ENCODE assay signal across 1 cellular context in the genomic region with DNA sequence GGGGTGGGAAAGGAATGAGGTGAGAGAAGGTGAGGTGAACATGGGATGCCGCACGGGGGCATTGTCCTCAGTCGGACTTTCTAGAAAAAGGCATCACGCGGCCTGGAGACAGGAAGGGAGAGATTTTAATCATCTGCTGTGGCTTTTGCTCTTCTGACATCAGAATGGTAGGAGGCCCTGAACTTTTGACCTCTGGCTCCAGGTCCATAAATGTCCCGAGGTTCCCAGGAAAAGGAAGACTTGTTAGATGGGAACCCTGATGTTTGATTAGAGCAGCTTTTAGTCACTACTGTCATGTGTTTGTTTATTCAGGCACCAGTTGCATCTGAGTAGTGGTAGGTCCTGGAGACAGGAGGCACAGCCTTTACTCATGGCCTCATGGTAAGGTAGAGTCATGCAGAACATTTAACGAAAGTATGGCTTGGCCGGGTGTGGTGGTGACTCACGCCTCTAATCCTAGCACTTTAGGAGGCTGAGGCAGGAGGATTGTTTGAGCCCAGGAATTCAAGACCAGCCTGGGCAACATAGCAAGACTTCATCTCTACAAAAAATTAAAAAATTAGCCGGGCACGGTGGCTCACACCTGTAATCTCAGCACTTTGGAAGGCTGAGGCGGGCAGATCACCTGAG.
A peak's percentile ranks its signal among the peaks of the same experiment; 100 is the strongest.
TF ChIP-seq lines count a peak whose summit lies in the region.

No MANE protein-coding gene starts in this region.

TF ChIP-seq in HepG2, 621 proteins besides CTCF, POLR2A, EP300 and RAD21 (continued from another document and continues in another):
- TF ChIP-seq, protein P1, sequence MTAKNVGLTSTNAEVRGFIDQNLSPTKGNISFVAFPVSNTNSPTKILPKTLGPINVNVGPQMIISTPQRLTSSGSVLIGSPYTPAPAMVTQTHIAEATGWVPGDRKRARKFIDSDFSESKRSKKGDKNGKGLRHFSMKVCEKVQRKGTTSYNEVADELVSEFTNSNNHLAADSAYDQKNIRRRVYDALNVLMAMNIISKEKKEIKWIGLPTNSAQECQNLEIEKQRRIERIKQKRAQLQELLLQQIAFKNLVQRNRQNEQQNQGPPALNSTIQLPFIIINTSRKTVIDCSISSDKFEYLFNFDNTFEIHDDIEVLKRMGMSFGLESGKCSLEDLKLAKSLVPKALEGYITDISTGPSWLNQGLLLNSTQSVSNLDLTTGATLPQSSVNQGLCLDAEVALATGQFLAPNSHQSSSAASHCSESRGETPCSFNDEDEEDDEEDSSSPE (CRISPR knock-in tag; IDR thresholded peaks at IDR 0.05) = peak; percentile 73; the same call in 1 of the 2 replicates
- TF ChIP-seq BORCS8-MEF2B (CRISPR knock-in tag; IDR thresholded peaks at IDR 0.05) = no peak
- TF ChIP-seq, protein P2, sequence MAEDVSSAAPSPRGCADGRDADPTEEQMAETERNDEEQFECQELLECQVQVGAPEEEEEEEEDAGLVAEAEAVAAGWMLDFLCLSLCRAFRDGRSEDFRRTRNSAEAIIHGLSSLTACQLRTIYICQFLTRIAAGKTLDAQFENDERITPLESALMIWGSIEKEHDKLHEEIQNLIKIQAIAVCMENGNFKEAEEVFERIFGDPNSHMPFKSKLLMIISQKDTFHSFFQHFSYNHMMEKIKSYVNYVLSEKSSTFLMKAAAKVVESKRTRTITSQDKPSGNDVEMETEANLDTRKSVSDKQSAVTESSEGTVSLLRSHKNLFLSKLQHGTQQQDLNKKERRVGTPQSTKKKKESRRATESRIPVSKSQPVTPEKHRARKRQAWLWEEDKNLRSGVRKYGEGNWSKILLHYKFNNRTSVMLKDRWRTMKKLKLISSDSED (CRISPR knock-in tag; IDR thresholded peaks at IDR 0.05) = no peak
- peak; percentile 97 for TF ChIP-seq PHF21A (CRISPR knock-in tag; IDR thresholded peaks at IDR 0.05)
- peak; percentile 90 for TF ChIP-seq TGIF2 (CRISPR knock-in tag; IDR thresholded peaks at IDR 0.05)
- TF ChIP-seq ZSCAN22 (CRISPR knock-in tag; IDR thresholded peaks at IDR 0.05) = no peak
- TF ChIP-seq ZNF432 (CRISPR knock-in tag; IDR thresholded peaks at IDR 0.05; ENCODE audit: borderline replicate concordance) = no peak
- 0 out of 2 replicates have a peak, but pooled peaks have one; percentile 36 for TF ChIP-seq ZNF335 (CRISPR knock-in tag; IDR thresholded peaks at IDR 0.05)
- TF ChIP-seq, protein P3, sequence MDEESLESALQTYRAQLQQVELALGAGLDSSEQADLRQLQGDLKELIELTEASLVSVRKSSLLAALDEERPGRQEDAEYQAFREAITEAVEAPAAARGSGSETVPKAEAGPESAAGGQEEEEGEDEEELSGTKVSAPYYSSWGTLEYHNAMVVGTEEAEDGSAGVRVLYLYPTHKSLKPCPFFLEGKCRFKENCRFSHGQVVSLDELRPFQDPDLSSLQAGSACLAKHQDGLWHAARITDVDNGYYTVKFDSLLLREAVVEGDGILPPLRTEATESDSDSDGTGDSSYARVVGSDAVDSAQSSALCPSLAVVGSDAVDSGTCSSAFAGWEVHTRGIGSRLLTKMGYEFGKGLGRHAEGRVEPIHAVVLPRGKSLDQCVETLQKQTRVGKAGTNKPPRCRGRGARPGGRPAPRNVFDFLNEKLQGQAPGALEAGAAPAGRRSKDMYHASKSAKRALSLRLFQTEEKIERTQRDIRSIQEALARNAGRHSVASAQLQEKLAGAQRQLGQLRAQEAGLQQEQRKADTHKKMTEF (CRISPR knock-in tag; IDR thresholded peaks at IDR 0.05) = peak; percentile 96
- TF ChIP-seq DR1 (CRISPR knock-in tag; IDR thresholded peaks at IDR 0.05) = no peak
- no peak for TF ChIP-seq CHCHD3 (CRISPR knock-in tag; IDR thresholded peaks at IDR 0.05)
- TF ChIP-seq, protein P4, sequence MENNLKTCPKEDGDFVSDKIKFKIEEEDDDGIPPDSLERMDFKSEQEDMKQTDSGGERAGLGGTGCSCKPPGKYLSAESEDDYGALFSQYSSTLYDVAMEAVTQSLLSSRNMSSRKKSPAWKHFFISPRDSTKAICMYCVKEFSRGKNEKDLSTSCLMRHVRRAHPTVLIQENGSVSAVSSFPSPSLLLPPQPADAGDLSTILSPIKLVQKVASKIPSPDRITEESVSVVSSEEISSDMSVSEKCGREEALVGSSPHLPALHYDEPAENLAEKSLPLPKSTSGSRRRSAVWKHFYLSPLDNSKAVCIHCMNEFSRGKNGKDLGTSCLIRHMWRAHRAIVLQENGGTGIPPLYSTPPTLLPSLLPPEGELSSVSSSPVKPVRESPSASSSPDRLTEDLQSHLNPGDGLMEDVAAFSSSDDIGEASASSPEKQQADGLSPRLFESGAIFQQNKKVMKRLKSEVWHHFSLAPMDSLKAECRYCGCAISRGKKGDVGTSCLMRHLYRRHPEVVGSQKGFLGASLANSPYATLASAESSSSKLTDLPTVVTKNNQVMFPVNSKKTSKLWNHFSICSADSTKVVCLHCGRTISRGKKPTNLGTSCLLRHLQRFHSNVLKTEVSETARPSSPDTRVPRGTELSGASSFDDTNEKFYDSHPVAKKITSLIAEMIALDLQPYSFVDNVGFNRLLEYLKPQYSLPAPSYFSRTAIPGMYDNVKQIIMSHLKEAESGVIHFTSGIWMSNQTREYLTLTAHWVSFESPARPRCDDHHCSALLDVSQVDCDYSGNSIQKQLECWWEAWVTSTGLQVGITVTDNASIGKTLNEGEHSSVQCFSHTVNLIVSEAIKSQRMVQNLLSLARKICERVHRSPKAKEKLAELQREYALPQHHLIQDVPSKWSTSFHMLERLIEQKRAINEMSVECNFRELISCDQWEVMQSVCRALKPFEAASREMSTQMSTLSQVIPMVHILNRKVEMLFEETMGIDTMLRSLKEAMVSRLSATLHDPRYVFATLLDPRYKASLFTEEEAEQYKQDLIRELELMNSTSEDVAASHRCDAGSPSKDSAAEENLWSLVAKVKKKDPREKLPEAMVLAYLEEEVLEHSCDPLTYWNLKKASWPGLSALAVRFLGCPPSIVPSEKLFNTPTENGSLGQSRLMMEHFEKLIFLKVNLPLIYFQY (CRISPR knock-in tag; IDR thresholded peaks at IDR 0.05; ENCODE audit: borderline replicate concordance) = no peak
- TF ChIP-seq ZBTB20 (CRISPR knock-in tag; IDR thresholded peaks at IDR 0.05; ENCODE audit: borderline replicate concordance, low read depth) = peak; percentile 76
- TF ChIP-seq FOXK2 (IDR thresholded peaks at IDR 0.05) = 0 out of 2 replicates have a peak, but pooled peaks have one; percentile 13
- TF ChIP-seq, protein P5, sequence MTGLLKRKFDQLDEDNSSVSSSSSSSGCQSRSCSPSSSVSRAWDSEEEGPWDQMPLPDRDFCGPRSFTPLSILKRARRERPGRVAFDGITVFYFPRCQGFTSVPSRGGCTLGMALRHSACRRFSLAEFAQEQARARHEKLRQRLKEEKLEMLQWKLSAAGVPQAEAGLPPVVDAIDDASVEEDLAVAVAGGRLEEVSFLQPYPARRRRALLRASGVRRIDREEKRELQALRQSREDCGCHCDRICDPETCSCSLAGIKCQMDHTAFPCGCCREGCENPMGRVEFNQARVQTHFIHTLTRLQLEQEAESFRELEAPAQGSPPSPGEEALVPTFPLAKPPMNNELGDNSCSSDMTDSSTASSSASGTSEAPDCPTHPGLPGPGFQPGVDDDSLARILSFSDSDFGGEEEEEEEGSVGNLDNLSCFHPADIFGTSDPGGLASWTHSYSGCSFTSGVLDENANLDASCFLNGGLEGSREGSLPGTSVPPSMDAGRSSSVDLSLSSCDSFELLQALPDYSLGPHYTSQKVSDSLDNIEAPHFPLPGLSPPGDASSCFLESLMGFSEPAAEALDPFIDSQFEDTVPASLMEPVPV (CRISPR knock-in tag; IDR thresholded peaks at IDR 0.05) = peak; percentile 43; the same call in 1 of the 2 replicates
- TF ChIP-seq ZNF12 (CRISPR knock-in tag; IDR thresholded peaks at IDR 0.05) = peak; percentile 83; the same call in 1 of the 2 replicates
- no peak for TF ChIP-seq ZNF552 (CRISPR knock-in tag; IDR thresholded peaks at IDR 0.05; ENCODE audit: borderline replicate concordance)
- TF ChIP-seq, protein P6, sequence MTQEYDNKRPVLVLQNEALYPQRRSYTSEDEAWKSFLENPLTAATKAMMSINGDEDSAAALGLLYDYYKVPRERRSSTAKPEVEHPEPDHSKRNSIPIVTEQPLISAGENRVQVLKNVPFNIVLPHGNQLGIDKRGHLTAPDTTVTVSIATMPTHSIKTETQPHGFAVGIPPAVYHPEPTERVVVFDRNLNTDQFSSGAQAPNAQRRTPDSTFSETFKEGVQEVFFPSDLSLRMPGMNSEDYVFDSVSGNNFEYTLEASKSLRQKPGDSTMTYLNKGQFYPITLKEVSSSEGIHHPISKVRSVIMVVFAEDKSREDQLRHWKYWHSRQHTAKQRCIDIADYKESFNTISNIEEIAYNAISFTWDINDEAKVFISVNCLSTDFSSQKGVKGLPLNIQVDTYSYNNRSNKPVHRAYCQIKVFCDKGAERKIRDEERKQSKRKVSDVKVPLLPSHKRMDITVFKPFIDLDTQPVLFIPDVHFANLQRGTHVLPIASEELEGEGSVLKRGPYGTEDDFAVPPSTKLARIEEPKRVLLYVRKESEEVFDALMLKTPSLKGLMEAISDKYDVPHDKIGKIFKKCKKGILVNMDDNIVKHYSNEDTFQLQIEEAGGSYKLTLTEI (CRISPR knock-in tag; conservative IDR thresholded peaks at IDR 0.05) = no peak
- no peak for TF ChIP-seq ARHGAP35 (CRISPR knock-in tag; IDR thresholded peaks at IDR 0.05; ENCODE audit: borderline replicate concordance)
- no peak for TF ChIP-seq SRSF9 (IDR thresholded peaks at IDR 0.05; ENCODE audit: borderline replicate concordance, insufficient read depth, low read depth, low read length, poor library complexity, severe bottlenecking)
- peak; percentile 83 for TF ChIP-seq SMC3 (IDR thresholded peaks at IDR 0.05; ENCODE audit: low read length)
- TF ChIP-seq, protein P7, sequence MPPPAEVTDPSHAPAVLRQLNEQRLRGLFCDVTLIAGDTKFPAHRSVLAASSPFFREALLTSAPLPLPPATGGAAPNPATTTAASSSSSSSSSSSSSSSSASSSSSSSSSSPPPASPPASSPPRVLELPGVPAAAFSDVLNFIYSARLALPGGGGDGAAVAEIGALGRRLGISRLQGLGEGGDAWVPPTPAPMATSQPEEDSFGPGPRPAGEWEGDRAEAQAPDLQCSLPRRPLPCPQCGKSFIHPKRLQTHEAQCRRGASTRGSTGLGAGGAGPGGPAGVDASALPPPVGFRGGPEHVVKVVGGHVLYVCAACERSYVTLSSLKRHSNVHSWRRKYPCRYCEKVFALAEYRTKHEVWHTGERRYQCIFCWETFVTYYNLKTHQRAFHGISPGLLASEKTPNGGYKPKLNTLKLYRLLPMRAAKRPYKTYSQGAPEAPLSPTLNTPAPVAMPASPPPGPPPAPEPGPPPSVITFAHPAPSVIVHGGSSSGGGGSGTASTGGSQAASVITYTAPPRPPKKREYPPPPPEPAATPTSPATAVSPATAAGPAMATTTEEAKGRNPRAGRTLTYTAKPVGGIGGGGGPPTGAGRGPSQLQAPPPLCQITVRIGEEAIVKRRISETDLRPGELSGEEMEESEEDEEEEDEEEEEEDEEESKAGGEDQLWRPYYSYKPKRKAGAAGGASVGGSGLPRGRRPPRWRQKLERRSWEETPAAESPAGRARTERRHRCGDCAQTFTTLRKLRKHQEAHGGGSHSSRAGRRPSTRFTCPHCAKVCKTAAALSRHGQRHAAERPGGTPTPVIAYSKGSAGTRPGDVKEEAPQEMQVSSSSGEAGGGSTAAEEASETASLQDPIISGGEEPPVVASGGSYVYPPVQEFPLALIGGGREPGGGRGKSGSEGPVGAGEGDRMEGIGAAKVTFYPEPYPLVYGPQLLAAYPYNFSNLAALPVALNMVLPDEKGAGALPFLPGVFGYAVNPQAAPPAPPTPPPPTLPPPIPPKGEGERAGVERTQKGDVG (CRISPR knock-in tag; IDR thresholded peaks at IDR 0.05; ENCODE audit: borderline replicate concordance) = peak; percentile 82; the same call in 1 of the 2 replicates
- TF ChIP-seq ATAD3A (CRISPR knock-in tag; IDR thresholded peaks at IDR 0.05) = no peak
- TF ChIP-seq ZFP37 (CRISPR knock-in tag; IDR thresholded peaks at IDR 0.05; ENCODE audit: borderline replicate concordance) = peak; percentile 24; the same call in 1 of the 2 replicates
- no peak; the same call in 1 of the 2 replicates for TF ChIP-seq TBX3 (IDR thresholded peaks at IDR 0.05; ENCODE audit: borderline replicate concordance)
- TF ChIP-seq HOXA5 (CRISPR knock-in tag; IDR thresholded peaks at IDR 0.05) = peak; percentile 80
- no peak for TF ChIP-seq MED8 (CRISPR knock-in tag; IDR thresholded peaks at IDR 0.05; ENCODE audit: insufficient replicate concordance)
- TF ChIP-seq, protein P8, sequence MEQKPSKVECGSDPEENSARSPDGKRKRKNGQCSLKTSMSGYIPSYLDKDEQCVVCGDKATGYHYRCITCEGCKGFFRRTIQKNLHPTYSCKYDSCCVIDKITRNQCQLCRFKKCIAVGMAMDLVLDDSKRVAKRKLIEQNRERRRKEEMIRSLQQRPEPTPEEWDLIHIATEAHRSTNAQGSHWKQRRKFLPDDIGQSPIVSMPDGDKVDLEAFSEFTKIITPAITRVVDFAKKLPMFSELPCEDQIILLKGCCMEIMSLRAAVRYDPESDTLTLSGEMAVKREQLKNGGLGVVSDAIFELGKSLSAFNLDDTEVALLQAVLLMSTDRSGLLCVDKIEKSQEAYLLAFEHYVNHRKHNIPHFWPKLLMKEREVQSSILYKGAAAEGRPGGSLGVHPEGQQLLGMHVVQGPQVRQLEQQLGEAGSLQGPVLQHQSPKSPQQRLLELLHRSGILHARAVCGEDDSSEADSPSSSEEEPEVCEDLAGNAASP (CRISPR knock-in tag; IDR thresholded peaks at IDR 0.05; ENCODE audit: borderline replicate concordance) = peak; percentile 72
- TF ChIP-seq, protein P9, sequence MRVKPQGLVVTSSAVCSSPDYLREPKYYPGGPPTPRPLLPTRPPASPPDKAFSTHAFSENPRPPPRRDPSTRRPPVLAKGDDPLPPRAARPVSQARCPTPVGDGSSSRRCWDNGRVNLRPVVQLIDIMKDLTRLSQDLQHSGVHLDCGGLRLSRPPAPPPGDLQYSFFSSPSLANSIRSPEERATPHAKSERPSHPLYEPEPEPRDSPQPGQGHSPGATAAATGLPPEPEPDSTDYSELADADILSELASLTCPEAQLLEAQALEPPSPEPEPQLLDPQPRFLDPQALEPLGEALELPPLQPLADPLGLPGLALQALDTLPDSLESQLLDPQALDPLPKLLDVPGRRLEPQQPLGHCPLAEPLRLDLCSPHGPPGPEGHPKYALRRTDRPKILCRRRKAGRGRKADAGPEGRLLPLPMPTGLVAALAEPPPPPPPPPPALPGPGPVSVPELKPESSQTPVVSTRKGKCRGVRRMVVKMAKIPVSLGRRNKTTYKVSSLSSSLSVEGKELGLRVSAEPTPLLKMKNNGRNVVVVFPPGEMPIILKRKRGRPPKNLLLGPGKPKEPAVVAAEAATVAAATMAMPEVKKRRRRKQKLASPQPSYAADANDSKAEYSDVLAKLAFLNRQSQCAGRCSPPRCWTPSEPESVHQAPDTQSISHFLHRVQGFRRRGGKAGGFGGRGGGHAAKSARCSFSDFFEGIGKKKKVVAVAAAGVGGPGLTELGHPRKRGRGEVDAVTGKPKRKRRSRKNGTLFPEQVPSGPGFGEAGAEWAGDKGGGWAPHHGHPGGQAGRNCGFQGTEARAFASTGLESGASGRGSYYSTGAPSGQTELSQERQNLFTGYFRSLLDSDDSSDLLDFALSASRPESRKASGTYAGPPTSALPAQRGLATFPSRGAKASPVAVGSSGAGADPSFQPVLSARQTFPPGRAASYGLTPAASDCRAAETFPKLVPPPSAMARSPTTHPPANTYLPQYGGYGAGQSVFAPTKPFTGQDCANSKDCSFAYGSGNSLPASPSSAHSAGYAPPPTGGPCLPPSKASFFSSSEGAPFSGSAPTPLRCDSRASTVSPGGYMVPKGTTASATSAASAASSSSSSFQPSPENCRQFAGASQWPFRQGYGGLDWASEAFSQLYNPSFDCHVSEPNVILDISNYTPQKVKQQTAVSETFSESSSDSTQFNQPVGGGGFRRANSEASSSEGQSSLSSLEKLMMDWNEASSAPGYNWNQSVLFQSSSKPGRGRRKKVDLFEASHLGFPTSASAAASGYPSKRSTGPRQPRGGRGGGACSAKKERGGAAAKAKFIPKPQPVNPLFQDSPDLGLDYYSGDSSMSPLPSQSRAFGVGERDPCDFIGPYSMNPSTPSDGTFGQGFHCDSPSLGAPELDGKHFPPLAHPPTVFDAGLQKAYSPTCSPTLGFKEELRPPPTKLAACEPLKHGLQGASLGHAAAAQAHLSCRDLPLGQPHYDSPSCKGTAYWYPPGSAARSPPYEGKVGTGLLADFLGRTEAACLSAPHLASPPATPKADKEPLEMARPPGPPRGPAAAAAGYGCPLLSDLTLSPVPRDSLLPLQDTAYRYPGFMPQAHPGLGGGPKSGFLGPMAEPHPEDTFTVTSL (CRISPR knock-in tag; IDR thresholded peaks at IDR 0.05; ENCODE audit: borderline replicate concordance) = peak; percentile 94
